In the genomic region with DNA sequence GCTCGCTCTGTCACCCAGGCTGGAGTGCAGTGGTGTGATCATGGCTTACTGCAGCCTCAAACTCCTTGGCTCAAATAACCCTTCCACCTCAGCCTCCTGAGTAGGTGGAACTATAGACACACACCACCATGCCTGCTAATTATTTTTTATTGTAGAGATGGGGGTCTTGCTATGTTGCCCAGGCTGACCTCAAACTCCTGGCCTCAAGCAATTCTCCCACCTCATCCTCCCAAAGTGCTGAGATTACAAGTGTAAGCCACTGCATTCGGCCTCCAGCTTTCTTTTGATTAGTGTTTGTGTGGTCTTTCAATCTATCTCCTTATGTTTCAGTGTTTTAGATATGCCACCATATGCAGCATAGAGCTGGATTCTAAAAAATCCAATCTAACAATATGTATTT, we compare ENCODE assay signal across 33 cellular contexts. TPM values are rescaled to one million over a fixed set of nuclear protein-coding genes. Genes with fewer than 3 reads are reported as not detected.
"Had no signal": no experiment of that assay in that cellular context is flagged by ENCODE, and none has a peak within 500 bp of the region (broad histone marks: within the 10 kb centered on the region; RNA-seq: fewer than 3 reads in every experiment).

No MANE protein-coding gene starts in this region.

- H3K4me1 Mint-ChIP-seq: activated CD4-positive, alpha-beta T cell treated with anti-CD3 and anti-CD28 coated beads, Interleukin-2, amount 10 ng/mL, durations not matched to agents 7 days and 5 days; activated CD8-positive, alpha-beta memory T cell treated with anti-CD3 and anti-CD28 coated beads, Interleukin-2, amount 10 ng/mL, durations not matched to agents 7 days and 5 days; activated naive CD8-positive, alpha-beta T cell treated with anti-CD3 and anti-CD28 coated beads for 36 hours; activated naive CD8-positive, alpha-beta T cell treated with anti-CD3 and anti-CD28 coated beads, Interleukin-2, amount 50 U/mL, for 24 hours had no signal

- H3K4me1 ChIP-seq: adrenal gland, body of pancreas, esophagus muscularis mucosa, foreskin keratinocyte, gastrocnemius medialis, heart left ventricle had no signal

- DNase-seq: activated CD4-positive, alpha-beta T cell treated with anti-CD3 and anti-CD28 coated beads for 1 hour; activated CD4-positive, alpha-beta T cell treated with anti-CD3 and anti-CD28 coated beads for 4 hours; activated CD4-positive, alpha-beta T cell treated with anti-CD3 and anti-CD28 coated beads, Interleukin-2, amount 10 ng/mL, durations not matched to agents 7 days and 5 days; activated CD4-positive, alpha-beta T cell treated with anti-CD3 and anti-CD28 coated beads, Interleukin-2, amount 50 U/mL, for 4 hours; activated CD8-positive, alpha-beta memory T cell treated with anti-CD3 and anti-CD28 coated beads, Interleukin-2, amount 10 ng/mL, durations not matched to agents 7 days and 5 days; activated CD8-positive, alpha-beta memory T cell treated with anti-CD3 and anti-CD28 coated beads, Interleukin-2, amount 50 U/mL, for 4 hours; activated CD8-positive, alpha-beta T cell treated with anti-CD3 and anti-CD28 coated beads, Interleukin-2, amount 10 ng/mL, durations not matched to agents 7 days and 5 days; activated gamma-delta T cell treated with Interleukin-2 at 50 U/mL for 16 hours; activated naive CD4-positive, alpha-beta T cell treated with anti-CD3 and anti-CD28 coated beads, Interleukin-2, amount 50 U/mL, for 16 hours; activated naive CD4-positive, alpha-beta T cell treated with Interleukin-2 at 50 U/mL for 16 hours; activated naive CD8-positive, alpha-beta T cell treated with anti-CD3 and anti-CD28 coated beads for 36 hours; activated naive CD8-positive, alpha-beta T cell treated with anti-CD3 and anti-CD28 coated beads, Interleukin-2, amount 50 U/mL, for 24 hours; activated T-cell treated with anti-CD3 and anti-CD28 coated beads, Interleukin-2, amount 50 U/mL, for 1 hour; activated T-cell treated with anti-CD3 and anti-CD28 coated beads, Interleukin-2, amount 50 U/mL, for 48 hours; adrenal gland; amygdala; aorta; body of pancreas; caudate nucleus; effector CD8-positive, alpha-beta T cell; foreskin keratinocyte; gastrocnemius medialis; glutamatergic neuron; heart left ventricle; T-helper 2 cell had no signal

- H3K36me3 Mint-ChIP-seq: activated CD8-positive, alpha-beta memory T cell treated with anti-CD3 and anti-CD28 coated beads, Interleukin-2, amount 10 ng/mL, durations not matched to agents 7 days and 5 days; activated naive CD8-positive, alpha-beta T cell treated with anti-CD3 and anti-CD28 coated beads for 36 hours had no signal

- H3K4me3 ChIP-seq: adrenal gland, body of pancreas, esophagus muscularis mucosa, gastrocnemius medialis, heart left ventricle had no signal

- H3K27ac ChIP-seq: adrenal gland, body of pancreas, esophagus muscularis mucosa, foreskin keratinocyte, gastrocnemius medialis, heart left ventricle had no signal

- ATAC-seq: activated CD8-positive, alpha-beta memory T cell treated with anti-CD3 and anti-CD28 coated beads, Interleukin-2, amount 10 ng/mL, durations not matched to agents 7 days and 5 days; activated CD8-positive, alpha-beta T cell treated with anti-CD3 and anti-CD28 coated beads, Interleukin-2, amount 10 ng/mL, durations not matched to agents 7 days and 5 days; activated naive CD8-positive, alpha-beta T cell treated with anti-CD3 and anti-CD28 coated beads, Interleukin-2, amount 50 U/mL, for 24 hours; body of pancreas; foreskin keratinocyte; gastrocnemius medialis; heart left ventricle had no signal

- H3K36me3 ChIP-seq: adrenal gland, esophagus muscularis mucosa, gastrocnemius medialis, heart left ventricle had no signal

- H3K4me3 Mint-ChIP-seq: activated CD4-positive, alpha-beta T cell treated with anti-CD3 and anti-CD28 coated beads, Interleukin-2, amount 10 ng/mL, durations not matched to agents 7 days and 5 days; activated CD8-positive, alpha-beta memory T cell treated with anti-CD3 and anti-CD28 coated beads, Interleukin-2, amount 10 ng/mL, durations not matched to agents 7 days and 5 days; activated CD8-positive, alpha-beta T cell treated with anti-CD3 and anti-CD28 coated beads, Interleukin-2, amount 10 ng/mL, durations not matched to agents 7 days and 5 days; activated naive CD8-positive, alpha-beta T cell treated with anti-CD3 and anti-CD28 coated beads for 36 hours; activated naive CD8-positive, alpha-beta T cell treated with anti-CD3 and anti-CD28 coated beads, Interleukin-2, amount 50 U/mL, for 24 hours; activated T-helper 1 cell treated with anti-CD3 and anti-CD28 coated beads, Interleukin-12 subunit alpha, Interleukin-12 subunit beta, Interleukin-2, Interleukin-4 antibody, amounts not matched to agents 30 ng/mL and 10 ng/mL and 1 ng/mL, durations not matched to agents 14 hours and 24 hours and 36 hours had no signal

- H3K27me3 ChIP-seq: adrenal gland, body of pancreas had no signal

- H3K9me3 Mint-ChIP-seq: activated CD4-positive, alpha-beta T cell treated with anti-CD3 and anti-CD28 coated beads, Interleukin-2, amount 10 ng/mL, durations not matched to agents 7 days and 5 days; activated naive CD8-positive, alpha-beta T cell treated with anti-CD3 and anti-CD28 coated beads for 36 hours; activated naive CD8-positive, alpha-beta T cell treated with anti-CD3 and anti-CD28 coated beads, Interleukin-2, amount 50 U/mL, for 24 hours; activated T-helper 1 cell treated with anti-CD3 and anti-CD28 coated beads, Interleukin-12 subunit alpha, Interleukin-12 subunit beta, Interleukin-2, Interleukin-4 antibody, amounts not matched to agents 30 ng/mL and 10 ng/mL and 1 ng/mL, durations not matched to agents 14 hours and 24 hours and 36 hours; activated T-helper 2 cell treated with anti-CD3 and anti-CD28 coated beads, Interferon-gamma antibody, Interleukin-2, Interleukin-4, amounts not matched to agents 10 μg/mL and 5 μg/mL and 100 μg/mL, durations not matched to agents 14 hours and 24 hours and 36 hours had no signal

- H3K27ac Mint-ChIP-seq: activated CD4-positive, alpha-beta T cell treated with anti-CD3 and anti-CD28 coated beads, Interleukin-2, amount 10 ng/mL, durations not matched to agents 7 days and 5 days; activated CD8-positive, alpha-beta memory T cell treated with anti-CD3 and anti-CD28 coated beads, Interleukin-2, amount 10 ng/mL, durations not matched to agents 7 days and 5 days; activated CD8-positive, alpha-beta T cell treated with anti-CD3 and anti-CD28 coated beads, Interleukin-2, amount 10 ng/mL, durations not matched to agents 7 days and 5 days; activated naive CD8-positive, alpha-beta T cell treated with anti-CD3 and anti-CD28 coated beads for 36 hours; activated naive CD8-positive, alpha-beta T cell treated with anti-CD3 and anti-CD28 coated beads, Interleukin-2, amount 50 U/mL, for 24 hours; activated T-helper 1 cell treated with anti-CD3 and anti-CD28 coated beads, Interleukin-12 subunit alpha, Interleukin-12 subunit beta, Interleukin-2, Interleukin-4 antibody, amounts not matched to agents 30 ng/mL and 10 ng/mL and 1 ng/mL, durations not matched to agents 14 hours and 24 hours and 36 hours; activated T-helper 2 cell treated with anti-CD3 and anti-CD28 coated beads, Interferon-gamma antibody, Interleukin-2, Interleukin-4, amounts not matched to agents 10 μg/mL and 5 μg/mL and 100 μg/mL, durations not matched to agents 14 hours and 24 hours and 36 hours had no signal

- H3K9me3 ChIP-seq: adrenal gland, body of pancreas, esophagus muscularis mucosa, gastrocnemius medialis, heart left ventricle had no signal

RNA-seq across cellular contexts. Expression of a gene that starts 19.9 kb away (rescaled TPM):
- total RNA-seq: activated CD8-positive, alpha-beta memory T cell treated with anti-CD3 and anti-CD28 coated beads for 36 hours; activated CD8-positive, alpha-beta memory T cell treated with anti-CD3 and anti-CD28 coated beads, Interleukin-2, amount 10 ng/mL, durations not matched to agents 7 days and 5 days; chondrocyte; dermis microvascular lymphatic vessel endothelial cell; epithelial cell of proximal tubule; foreskin keratinocyte had no signal
- polyA plus RNA-seq: foreskin keratinocyte had no signal

RNA-seq across cellular contexts. Expression of a gene that starts 52.4 kb away (rescaled TPM):
- total RNA-seq: T-helper 1 cell treated with Interleukin-12 subunit alpha and Interleukin-12 subunit beta and Interleukin-4 antibody, amounts not matched to agents 30 ng/mL and 1 ng/mL, for 36 hours had no signal
